8 cellular contexts compared by ENCODE assay signal in the genomic region with DNA sequence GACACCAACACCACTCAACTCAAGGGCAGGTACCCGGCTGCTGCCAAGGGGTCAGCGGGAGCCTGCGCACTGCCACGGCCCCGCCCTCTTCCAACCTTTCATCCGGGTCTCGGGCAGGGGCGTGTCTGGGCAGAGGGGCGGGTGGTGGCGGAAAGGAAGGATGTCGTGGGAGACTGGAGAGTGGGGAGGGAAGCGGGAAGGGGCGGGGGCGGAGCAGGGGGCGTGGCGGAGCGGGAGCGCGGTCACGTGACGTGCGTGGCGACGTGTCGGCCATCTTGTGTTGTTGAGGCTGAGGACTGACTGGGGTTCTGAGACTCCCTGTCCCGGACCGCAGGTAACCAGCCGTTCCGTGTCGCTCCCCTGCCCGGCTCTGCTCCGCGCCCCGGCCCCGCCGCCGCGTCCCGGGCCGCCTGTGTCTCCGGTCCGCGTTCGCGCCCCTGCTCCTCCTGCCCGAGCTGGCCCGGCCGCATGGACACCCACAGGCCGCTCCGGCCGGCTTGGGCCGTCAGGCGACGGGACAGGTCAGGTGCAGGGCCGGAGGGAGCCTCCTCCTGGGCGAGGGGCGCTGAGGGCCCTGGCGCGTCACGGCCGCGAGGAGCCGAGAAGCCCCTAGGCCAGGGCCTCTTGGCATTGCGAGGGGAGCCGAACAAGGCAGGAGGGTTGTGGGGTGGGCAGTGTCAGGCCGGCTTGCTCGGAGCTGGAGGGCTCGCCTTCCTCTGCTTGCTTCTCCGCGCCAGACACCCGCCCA. TPM values are rescaled to one million over a fixed set of nuclear protein-coding genes. Genes with fewer than 3 reads are reported as not detected.
DNase-seq lines count a peak whose midpoint lies in the region; ATAC-seq and TF ChIP-seq lines count a peak whose summit lies in the region.

A gene with protein sequence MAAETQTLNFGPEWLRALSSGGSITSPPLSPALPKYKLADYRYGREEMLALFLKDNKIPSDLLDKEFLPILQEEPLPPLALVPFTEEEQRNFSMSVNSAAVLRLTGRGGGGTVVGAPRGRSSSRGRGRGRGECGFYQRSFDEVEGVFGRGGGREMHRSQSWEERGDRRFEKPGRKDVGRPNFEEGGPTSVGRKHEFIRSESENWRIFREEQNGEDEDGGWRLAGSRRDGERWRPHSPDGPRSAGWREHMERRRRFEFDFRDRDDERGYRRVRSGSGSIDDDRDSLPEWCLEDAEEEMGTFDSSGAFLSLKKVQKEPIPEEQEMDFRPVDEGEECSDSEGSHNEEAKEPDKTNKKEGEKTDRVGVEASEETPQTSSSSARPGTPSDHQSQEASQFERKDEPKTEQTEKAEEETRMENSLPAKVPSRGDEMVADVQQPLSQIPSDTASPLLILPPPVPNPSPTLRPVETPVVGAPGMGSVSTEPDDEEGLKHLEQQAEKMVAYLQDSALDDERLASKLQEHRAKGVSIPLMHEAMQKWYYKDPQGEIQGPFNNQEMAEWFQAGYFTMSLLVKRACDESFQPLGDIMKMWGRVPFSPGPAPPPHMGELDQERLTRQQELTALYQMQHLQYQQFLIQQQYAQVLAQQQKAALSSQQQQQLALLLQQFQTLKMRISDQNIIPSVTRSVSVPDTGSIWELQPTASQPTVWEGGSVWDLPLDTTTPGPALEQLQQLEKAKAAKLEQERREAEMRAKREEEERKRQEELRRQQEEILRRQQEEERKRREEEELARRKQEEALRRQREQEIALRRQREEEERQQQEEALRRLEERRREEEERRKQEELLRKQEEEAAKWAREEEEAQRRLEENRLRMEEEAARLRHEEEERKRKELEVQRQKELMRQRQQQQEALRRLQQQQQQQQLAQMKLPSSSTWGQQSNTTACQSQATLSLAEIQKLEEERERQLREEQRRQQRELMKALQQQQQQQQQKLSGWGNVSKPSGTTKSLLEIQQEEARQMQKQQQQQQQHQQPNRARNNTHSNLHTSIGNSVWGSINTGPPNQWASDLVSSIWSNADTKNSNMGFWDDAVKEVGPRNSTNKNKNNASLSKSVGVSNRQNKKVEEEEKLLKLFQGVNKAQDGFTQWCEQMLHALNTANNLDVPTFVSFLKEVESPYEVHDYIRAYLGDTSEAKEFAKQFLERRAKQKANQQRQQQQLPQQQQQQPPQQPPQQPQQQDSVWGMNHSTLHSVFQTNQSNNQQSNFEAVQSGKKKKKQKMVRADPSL (N-terminal part only) (plus strand): TSS at position 273 of the 748 bp plus-strand sequence. CDS start 37,867 bp downstream, outside the sequence.

- H3K4me1 Mint-ChIP-seq in activated CD4-positive, alpha-beta T cell treated with anti-CD3 and anti-CD28 coated beads, Interleukin-2, amount 10 ng/mL, durations not matched to agents 24 days and 14 days, result peaks cover 28% of the 10 kb centered on the region

- no peak for TF ChIP-seq CTCF in colonic mucosa (IDR thresholded peaks at IDR 0.05)

- peak within 1 kb of the TSS; percentile 88 to 97 (median 96) for H3K9ac ChIP-seq in BLaER1 treated with 17β-estradiol and CSF1 and Interleukin-3, amounts not matched to agents 10 nM and 100 nM
- peak within 1 kb of the TSS; percentile 91 to 98 for H3K9ac ChIP-seq in colonic mucosa (ENCODE audit: low read depth in 2 of 2, low read length in 2 of 2)

- peaks cover 4 to 24% (median 12%) of the 10 kb centered on the region in 11 experiments; a peak in 19 of 22 replicates for H3K36me3 ChIP-seq in BLaER1 treated with 17β-estradiol and CSF1 and Interleukin-3, amounts not matched to agents 10 nM and 100 nM
- no peaks in the 10 kb centered on the region for H3K36me3 ChIP-seq in colonic mucosa

- intact Hi-C loops in activated CD4-positive, alpha-beta T cell treated with anti-CD3 and anti-CD28 coated beads, Interleukin-2, amount 10 ng/mL, durations not matched to agents 24 days and 14 days (cut with micrococcal nuclease), result loop anchor here (2.0 to 10.0 kb wide), 4 partner anchors 140 to 555 kb away; partner anchors contain the start of genes ATG16L1, EIF4E2, INPP5D and TIGD1
- intact Hi-C loops in colonic mucosa (cut with DNase I), result no loop called here

- no peaks in the 10 kb centered on the region for H3K27me3 ChIP-seq in BLaER1 treated with 17β-estradiol and CSF1 and Interleukin-3, amounts not matched to agents 10 nM and 100 nM
- H3K27me3 ChIP-seq in colonic mucosa, result no peaks in the 10 kb centered on the region
- no peaks in the 10 kb centered on the region for H3K27me3 ChIP-seq in layer of hippocampus (ENCODE audit: control insufficient read depth, insufficient read depth, low read length)

- no peaks in the 10 kb centered on the region for H3K9me3 Mint-ChIP-seq in activated CD4-positive, alpha-beta T cell treated with anti-CD3 and anti-CD28 coated beads, Interleukin-2, amount 10 ng/mL, durations not matched to agents 24 days and 14 days

- H3K27me3 Mint-ChIP-seq in activated CD4-positive, alpha-beta T cell treated with anti-CD3 and anti-CD28 coated beads, Interleukin-2, amount 10 ng/mL, durations not matched to agents 24 days and 14 days, result peaks cover 6% of the 10 kb centered on the region

- DNase-seq in NCI-H69 (lab: John Stamatoyannopoulos, UW) (peak; percentile 94), colonic mucosa (peak; percentile 97)
- peak; percentile 97 for DNase-seq in activated CD4-positive, alpha-beta T cell treated with anti-CD3 and anti-CD28 coated beads, Interleukin-2, amount 10 ng/mL, durations not matched to agents 24 days and 14 days
- DNase-seq in stimulated activated CD4-positive, alpha-beta T cell treated with anti-CD3 and anti-CD28 coated beads, Interleukin-1b, Interleukin-23, amount 100 ng/mL, for 24 hours (ENCODE audit: low read depth in 4 of 4, low spot score in 1 of 4), result peak; percentile 81 to 97 (median 94)

- H3K4me1 ChIP-seq in BLaER1 treated with 17β-estradiol and CSF1 and Interleukin-3, amounts not matched to agents 10 nM and 100 nM, result peaks cover 24 to 37% (median 29%) of the 10 kb centered on the region in 10 experiments
- no peaks in the 10 kb centered on the region for H3K4me1 ChIP-seq in colonic mucosa

- peak within 1 kb of the TSS; percentile 83 to 97 (median 89) for H3K4me2 ChIP-seq in BLaER1 treated with 17β-estradiol and CSF1 and Interleukin-3, amounts not matched to agents 10 nM and 100 nM

- H3K36me3 Mint-ChIP-seq in activated CD4-positive, alpha-beta T cell treated with anti-CD3 and anti-CD28 coated beads, Interleukin-2, amount 10 ng/mL, durations not matched to agents 24 days and 14 days (ENCODE audit: low read depth), result peaks cover 19% of the 10 kb centered on the region

- H4K20me1 ChIP-seq in BLaER1 treated with 17β-estradiol and CSF1 and Interleukin-3, amounts not matched to agents 10 nM and 100 nM, result peaks cover 0 to 39% (median 17%) of the 10 kb centered on the region in 11 experiments; a peak in 14 of 22 replicates

- H3K27ac Mint-ChIP-seq in activated CD4-positive, alpha-beta T cell treated with anti-CD3 and anti-CD28 coated beads, Interleukin-2, amount 10 ng/mL, durations not matched to agents 24 days and 14 days, result peak within 1 kb of the TSS; percentile 92

- peak; percentile 73 for ATAC-seq in GM19351 (IDR thresholded peaks at IDR 0.05; ENCODE audit: unreplicated experiment)
- peak; percentile 72 for ATAC-seq in HG03520 (IDR thresholded peaks at IDR 0.05; ENCODE audit: unreplicated experiment)

- peak within 1 kb of the TSS; percentile 99 for H3K4me3 Mint-ChIP-seq in activated CD4-positive, alpha-beta T cell treated with anti-CD3 and anti-CD28 coated beads, Interleukin-2, amount 10 ng/mL, durations not matched to agents 24 days and 14 days

- H3K9me3 ChIP-seq in BLaER1 treated with 17β-estradiol and CSF1 and Interleukin-3, amounts not matched to agents 10 nM and 100 nM (replicated peaks in 1 of 11), result no peaks in the 10 kb centered on the region
- no peaks in the 10 kb centered on the region for H3K9me3 ChIP-seq in colonic mucosa

- peak within 1 kb of the TSS; percentile 80 to 100 (median 94) for H3K4me3 ChIP-seq in BLaER1 treated with 17β-estradiol and CSF1 and Interleukin-3, amounts not matched to agents 10 nM and 100 nM
- peak within 1 kb of the TSS; percentile 99 for H3K4me3 ChIP-seq in colonic mucosa

- H3K27ac ChIP-seq in BLaER1 treated with 17β-estradiol and CSF1 and Interleukin-3, amounts not matched to agents 10 nM and 100 nM, result peak within 1 kb of the TSS; percentile 85 to 96 (median 91)
- peak within 1 kb of the TSS; percentile 94 for H3K27ac ChIP-seq in colonic mucosa
- peak within 1 kb of the TSS; percentile 94 for H3K27ac ChIP-seq in layer of hippocampus (ENCODE audit: low read depth, low read length)

RNA-seq across cellular contexts. Expression of the gene that starts here (rescaled TPM):
- 71.9 and 72.0 TPM in 2 replicates for total RNA-seq in activated CD4-positive, alpha-beta T cell treated with anti-CD3 and anti-CD28 coated beads, Interleukin-2, amount 10 ng/mL, durations not matched to agents 24 days and 14 days
- 10 to 100 TPM; 48.8 to 49.3 TPM for total RNA-seq in colonic mucosa

Comparison
In these comparisons a context has a peak if more than half of its experiments do, and no peak if none do; other contexts are left out.
1. Peak in every context shown above with its lines: DNase-seq, ATAC-seq, H3K4me3 ChIP-seq and H3K27ac ChIP-seq.